Comparison of ENCODE assay signal across 9 cellular contexts in genomic region chr3:56758539-56758981, GRCh38. TPM values are rescaled to one million over a fixed set of nuclear protein-coding genes. Genes with fewer than 3 reads are reported as not detected.
DNase-seq lines count a peak whose midpoint lies in the region; ATAC-seq and TF ChIP-seq lines count a peak whose summit lies in the region.
"Had no signal": no experiment of that assay in that cellular context is flagged by ENCODE, and none has a peak within 500 bp of the region (broad histone marks: within the 10 kb centered on the region; RNA-seq: fewer than 3 reads in every experiment).

No MANE protein-coding gene starts in this region.

- peaks cover 87% of the 10 kb centered on the region for H3K4me1 Mint-ChIP-seq in CD4-positive, alpha-beta T cell (ENCODE audit: low read depth)

- H3K27ac ChIP-seq in CD4-positive, alpha-beta T cell (ENCODE audit: low read depth, low read length): peak overlapping the region; percentile 40

- H3K27me3 ChIP-seq in CD4-positive, alpha-beta T cell (ENCODE audit: control insufficient read depth, insufficient read depth, low read length): no peaks in the 10 kb centered on the region

- H3K4me3 ChIP-seq in WI38 (ENCODE audit: low read depth, low read length) (0 out of 2 replicates have a peak overlapping the region, but pooled peaks have one; percentile 21), epithelial cell of proximal tubule (ENCODE audit: low read depth, low read length) (peak overlapping the region; percentile 34), retinal pigment epithelial cell (ENCODE audit: low read length) (peak overlapping the region; percentile 10)

- DNase-seq in CD4-positive, alpha-beta T cell: peak in 5 of 10 experiments; percentile 7 to 36 (median 14)
- DNase-seq in epithelial cell of proximal tubule (ENCODE audit: low read depth): peak; percentile 97
- peak; percentile 95 for DNase-seq in retinal pigment epithelial cell (ENCODE audit: low read depth)
- no peak for DNase-seq in DMS 273 (lab: John Stamatoyannopoulos, UW; ENCODE audit: unreplicated experiment)
- DNase-seq in NCI-H1092 treated with DMSO at 0.1 percent for 48 hours (lab: John Stamatoyannopoulos, UW): no peak

- TF ChIP-seq CTCF in CD4-positive, alpha-beta T cell (IDR thresholded peaks at IDR 0.05): no peak
- TF ChIP-seq CTCF in WI38 (IDR thresholded peaks at IDR 0.05; ENCODE audit: low read depth, low read length) (no peak), epithelial cell of proximal tubule (conservative IDR thresholded peaks at IDR 0.05; ENCODE audit: low read depth, low read length) (no peak), retinal pigment epithelial cell (conservative IDR thresholded peaks at IDR 0.05; ENCODE audit: low read depth, low read length) (no peak)

- no peaks in the 10 kb centered on the region for H3K9me3 Mint-ChIP-seq in CD4-positive, alpha-beta T cell

- H3K27ac Mint-ChIP-seq in CD4-positive, alpha-beta T cell: peak overlapping the region; percentile 90

- H3K36me3 Mint-ChIP-seq in CD4-positive, alpha-beta T cell (ENCODE audit: low read depth): peaks cover 92% of the 10 kb centered on the region

- POLR2A ChIA-PET in CD4-positive, alpha-beta T cell (lab: Charles Lee): interaction anchor here (0.8 to 2.1 kb wide), 4 partner anchors 24 to 42 kb away, joined by 3 to 8 read pairs (median 5); no protein-coding TSS in a partner anchor

- no peaks in the 10 kb centered on the region for H3K27me3 Mint-ChIP-seq in CD4-positive, alpha-beta T cell

- H3K9me3 ChIP-seq in CD4-positive, alpha-beta T cell (ENCODE audit: control insufficient read depth, low read length): no peaks in the 10 kb centered on the region

- ATAC-seq in CD4-positive, alpha-beta T cell (ENCODE audit: poor library complexity): peak; percentile 30
- peak; percentile 69 for ATAC-seq in GM19397 (IDR thresholded peaks at IDR 0.05; ENCODE audit: unreplicated experiment)
- ATAC-seq in HG03460 (IDR thresholded peaks at IDR 0.05; ENCODE audit: unreplicated experiment): peak; percentile 73
- ATAC-seq: Panc1 had no signal

- peak overlapping the region; percentile 59 for H3K4me3 Mint-ChIP-seq in CD4-positive, alpha-beta T cell

- intact Hi-C loops in CD4-positive, alpha-beta T cell (cut with DNase I, micrococcal nuclease): no loop called here

- CTCF ChIA-PET in CD4-positive, alpha-beta T cell (lab: Charles Lee): interaction anchor here (0.7 to 2.0 kb wide), 7 partner anchors 11 to 56 kb away, joined by 3 to 6 read pairs (median 4); no protein-coding TSS in a partner anchor

RNA-seq across cellular contexts. Expression of gene ARHGEF3, which starts 43.2 kb away (rescaled TPM):
- total RNA-seq in CD4-positive, alpha-beta T cell: 10 to 100 TPM; 46.4 to 46.6 TPM
- total RNA-seq in epithelial cell of proximal tubule: 4.3 and 6.5 TPM in 2 replicates

Comparison
In these comparisons a context has a peak if more than half of its experiments do, and no peak if none do; other contexts are left out.
1. DNase-seq: peak in epithelial cell of proximal tubule (single experiment) and retinal pigment epithelial cell (single experiment); none in DMS 273 (single experiment) and NCI-H1092 treated with DMSO at 0.1 percent for 48 hours (single experiment).
2. Peak in every context shown above with its lines, with median percentiles within 50 percentile points of each other: ATAC-seq and H3K4me3 ChIP-seq.